Comparison of ENCODE assay signal across 8 cellular contexts in the genomic region with DNA sequence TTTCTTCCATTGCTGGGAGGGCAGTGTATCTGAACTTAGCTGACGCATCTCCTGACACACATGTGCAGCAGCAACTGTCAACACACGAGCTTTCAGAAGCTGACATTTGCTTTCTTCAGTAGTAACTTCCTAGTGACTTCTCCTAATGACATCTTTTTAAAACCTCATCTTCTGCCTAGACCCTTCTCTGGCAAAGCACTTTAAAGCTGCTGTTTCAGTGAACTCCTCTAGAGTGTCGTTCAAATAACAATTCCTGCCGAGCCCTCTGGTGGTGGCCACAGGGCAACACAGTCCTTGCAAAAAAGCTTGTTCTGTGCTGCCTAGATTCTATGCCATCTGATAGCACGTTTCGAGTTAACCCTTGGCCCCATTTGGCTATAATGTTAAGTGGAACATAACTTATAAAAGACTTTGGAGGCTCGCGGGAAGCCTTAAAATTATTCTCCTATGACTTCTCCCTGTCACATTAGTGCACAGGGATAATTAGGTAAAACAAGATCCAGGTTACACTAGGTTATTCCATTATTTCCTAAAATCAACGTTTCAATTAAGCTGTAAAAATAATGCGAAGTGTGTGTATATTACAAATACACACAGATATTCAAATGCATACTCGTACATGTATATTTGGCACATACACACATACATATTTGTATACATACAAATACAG.
DNase-seq lines count a peak whose midpoint lies in the region; ATAC-seq and TF ChIP-seq lines count a peak whose summit lies in the region.

No MANE protein-coding gene starts in this region.

- no peaks in the 10 kb centered on the region for H3K9me3 Mint-ChIP-seq in stimulated activated memory B cell treated with anti-CD40 and anti-IgM and Interleukin-4, amounts not matched to agents 10 μg/mL and 1 μg/mL and 100 μg/mL, for 72 hours

- no peak overlapping the region for H3K9ac ChIP-seq in DND-41 (ENCODE audit: low read depth, low read length)

- H3K27ac Mint-ChIP-seq in stimulated activated memory B cell treated with anti-CD40 and anti-IgM and Interleukin-4, amounts not matched to agents 10 μg/mL and 1 μg/mL and 100 μg/mL, for 72 hours: no peak overlapping the region

- no peaks in the 10 kb centered on the region for H4K20me1 ChIP-seq in DND-41 (ENCODE audit: insufficient read depth, low read length)

- no peak overlapping the region for H3K4me3 ChIP-seq in DND-41 (ENCODE audit: low read depth in 1 of 2, low read length in 2 of 2)
- H3K4me3 ChIP-seq in WI38 (ENCODE audit: low read depth, low read length): no peak overlapping the region
- no peak overlapping the region for H3K4me3 ChIP-seq in tibial artery

- H3K4me3 Mint-ChIP-seq in stimulated activated memory B cell treated with anti-CD40 and anti-IgM and Interleukin-4, amounts not matched to agents 10 μg/mL and 1 μg/mL and 100 μg/mL, for 72 hours: no peak overlapping the region

- H3K4me1 ChIP-seq in DND-41 (ENCODE audit: insufficient read depth, low read length): no peaks in the 10 kb centered on the region
- H3K4me1 ChIP-seq in tibial artery: no peaks in the 10 kb centered on the region

- H3K27me3 Mint-ChIP-seq in stimulated activated memory B cell treated with anti-CD40 and anti-IgM and Interleukin-4, amounts not matched to agents 10 μg/mL and 1 μg/mL and 100 μg/mL, for 72 hours: no peaks in the 10 kb centered on the region

- no peaks in the 10 kb centered on the region for H3K79me2 ChIP-seq in DND-41 (ENCODE audit: insufficient read depth, low read length)

- H3K4me1 Mint-ChIP-seq in stimulated activated memory B cell treated with anti-CD40 and anti-IgM and Interleukin-4, amounts not matched to agents 10 μg/mL and 1 μg/mL and 100 μg/mL, for 72 hours: no peaks in the 10 kb centered on the region

- no peak overlapping the region for H2AFZ ChIP-seq in DND-41 (ENCODE audit: low read depth, low read length)

- H3K4me2 ChIP-seq in DND-41 (ENCODE audit: insufficient read depth, low read length): no peak overlapping the region

- H3K9me3 ChIP-seq in DND-41 (ENCODE audit: insufficient read depth, low read length, severe bottlenecking) (no peaks in the 10 kb centered on the region), tibial artery (no peaks in the 10 kb centered on the region)

- intact Hi-C loops in tibial artery (cut with DNase I; ENCODE audit: low total_unique reads): no loop called here

- ATAC-seq in DND-41 (ENCODE audit: insufficient read depth, low read depth) (peak; percentile 49; the same call in 1 of the 3 replicates), GM21786 (IDR thresholded peaks at IDR 0.05; ENCODE audit: unreplicated experiment) (peak; percentile 79), GM18873 (IDR thresholded peaks at IDR 0.05; ENCODE audit: low FRiP score, unreplicated experiment) (no peak)
- ATAC-seq in stimulated activated memory B cell treated with anti-CD40 and anti-IgM and Interleukin-4, amounts not matched to agents 10 μg/mL and 1 μg/mL and 100 μg/mL, for 72 hours: no peak

- peak; percentile 4 for DNase-seq in DND-41
- DNase-seq in NCI-H1092 (lab: John Stamatoyannopoulos, UW): peak; percentile 4
- peak; percentile 46 for DNase-seq in iPS-NIHi11 (ENCODE audit: low spot score)
- DNase-seq in tibial artery: peak in 1 of 2 donors; percentile 62

- H3K27ac ChIP-seq in DND-41 (ENCODE audit: low read length) (no peak overlapping the region), tibial artery (no peak overlapping the region)

- H3K36me3 Mint-ChIP-seq in stimulated activated memory B cell treated with anti-CD40 and anti-IgM and Interleukin-4, amounts not matched to agents 10 μg/mL and 1 μg/mL and 100 μg/mL, for 72 hours: no peaks in the 10 kb centered on the region

- H3K27me3 ChIP-seq in DND-41 (ENCODE audit: insufficient read depth, low read length, poor library complexity) (no peaks in the 10 kb centered on the region), tibial artery (no peaks in the 10 kb centered on the region)

- H3K36me3 ChIP-seq in DND-41 (ENCODE audit: insufficient read depth, low read length) (no peaks in the 10 kb centered on the region), tibial artery (no peaks in the 10 kb centered on the region)

- TF ChIP-seq CTCF in DND-41 (IDR thresholded peaks at IDR 0.05; ENCODE audit: borderline replicate concordance, extremely low read depth, low read length, poor library complexity, severe bottlenecking) (peak; percentile 44), WI38 (IDR thresholded peaks at IDR 0.05; ENCODE audit: low read depth, low read length) (0 out of 2 replicates have a peak, but pooled peaks have one; percentile 7), tibial artery (IDR thresholded peaks at IDR 0.05) (peak; percentile 36 to 44)

Comparison
In these comparisons a context has a peak if more than half of its experiments do, and no peak if none do; other contexts are left out.
1. ATAC-seq: peak in DND-41 (single experiment) and GM21786 (single experiment); none in GM18873 (single experiment) and stimulated activated memory B cell treated with anti-CD40 and anti-IgM and Interleukin-4, amounts not matched to agents 10 μg/mL and 1 μg/mL and 100 μg/mL, for 72 hours (single experiment).
2. Peak in every context shown above with its lines, with median percentiles within 50 percentile points of each other: CTCF ChIP-seq.